In the genomic region with DNA sequence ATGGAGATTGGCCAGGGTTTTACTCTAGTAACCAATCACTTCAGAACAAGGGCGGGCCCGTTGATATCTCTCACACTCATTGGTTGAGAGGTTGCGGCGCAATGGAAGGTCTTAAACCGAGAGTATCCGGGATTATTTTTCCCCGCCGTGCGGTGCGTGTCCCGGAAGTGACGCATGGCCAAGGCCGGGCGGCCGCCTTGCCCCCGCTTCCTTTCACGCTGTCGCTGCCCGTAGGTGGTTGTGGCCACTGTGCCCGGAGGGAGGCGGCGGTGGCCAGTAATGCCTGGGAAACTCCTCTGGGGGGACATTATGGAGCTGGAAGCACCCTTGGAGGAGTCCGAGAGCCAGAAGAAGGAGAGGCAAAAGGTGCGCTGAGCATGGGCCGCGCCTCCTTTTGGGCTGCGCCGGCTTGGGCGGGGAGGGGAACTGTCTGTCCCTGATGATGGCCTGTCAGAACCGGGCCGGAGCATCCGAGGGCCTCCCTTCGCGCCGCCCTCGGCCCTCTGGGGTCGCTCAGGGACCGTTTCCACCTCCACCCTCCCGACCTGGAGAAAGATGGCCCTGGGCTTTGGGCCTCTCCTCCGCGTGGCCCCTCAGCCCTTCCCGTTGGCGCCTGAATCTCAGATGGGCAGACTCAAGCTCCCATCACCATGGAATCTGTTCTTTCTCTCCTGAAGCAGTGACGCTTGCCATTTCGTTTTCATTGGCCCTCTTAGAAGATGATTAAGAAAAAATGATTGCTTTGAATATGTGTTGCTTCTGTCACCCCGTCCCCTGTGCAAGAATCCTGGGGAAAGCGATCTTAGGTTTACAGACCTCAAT, we compare ENCODE assay signal across 1 cellular context.
TF ChIP-seq lines count a peak whose summit lies in the region.

A gene with protein sequence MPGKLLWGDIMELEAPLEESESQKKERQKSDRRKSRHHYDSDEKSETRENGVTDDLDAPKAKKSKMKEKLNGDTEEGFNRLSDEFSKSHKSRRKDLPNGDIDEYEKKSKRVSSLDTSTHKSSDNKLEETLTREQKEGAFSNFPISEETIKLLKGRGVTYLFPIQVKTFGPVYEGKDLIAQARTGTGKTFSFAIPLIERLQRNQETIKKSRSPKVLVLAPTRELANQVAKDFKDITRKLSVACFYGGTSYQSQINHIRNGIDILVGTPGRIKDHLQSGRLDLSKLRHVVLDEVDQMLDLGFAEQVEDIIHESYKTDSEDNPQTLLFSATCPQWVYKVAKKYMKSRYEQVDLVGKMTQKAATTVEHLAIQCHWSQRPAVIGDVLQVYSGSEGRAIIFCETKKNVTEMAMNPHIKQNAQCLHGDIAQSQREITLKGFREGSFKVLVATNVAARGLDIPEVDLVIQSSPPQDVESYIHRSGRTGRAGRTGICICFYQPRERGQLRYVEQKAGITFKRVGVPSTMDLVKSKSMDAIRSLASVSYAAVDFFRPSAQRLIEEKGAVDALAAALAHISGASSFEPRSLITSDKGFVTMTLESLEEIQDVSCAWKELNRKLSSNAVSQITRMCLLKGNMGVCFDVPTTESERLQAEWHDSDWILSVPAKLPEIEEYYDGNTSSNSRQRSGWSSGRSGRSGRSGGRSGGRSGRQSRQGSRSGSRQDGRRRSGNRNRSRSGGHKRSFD (plus strand): TSS at position 210 of the 822 bp plus-strand sequence. CDS start 70 bp downstream, at position 280.

TF ChIP-seq in K562, 482 proteins besides CTCF, POLR2A, EP300 and RAD21 (continued from another document and continues in another):
- peak; percentile 60 for TF ChIP-seq PRDM10 (IDR thresholded peaks at IDR 0.05; ENCODE audit: partially characterized antibody)
- peak in 1 of 2 experiments; percentile 70; a peak in 1 of 4 replicates for TF ChIP-seq NONO (IDR thresholded peaks at IDR 0.05; ENCODE audit: low read depth in 2 of 2, low read length in 1 of 2)
- TF ChIP-seq SRSF9 (IDR thresholded peaks at IDR 0.05; ENCODE audit: borderline replicate concordance, low read depth, low read length): no peak
- TF ChIP-seq PHF8 (IDR thresholded peaks at IDR 0.05; ENCODE audit: borderline replicate concordance, low read length): peak; percentile 95; the same call in 1 of the 2 replicates
- TF ChIP-seq, protein P1, sequence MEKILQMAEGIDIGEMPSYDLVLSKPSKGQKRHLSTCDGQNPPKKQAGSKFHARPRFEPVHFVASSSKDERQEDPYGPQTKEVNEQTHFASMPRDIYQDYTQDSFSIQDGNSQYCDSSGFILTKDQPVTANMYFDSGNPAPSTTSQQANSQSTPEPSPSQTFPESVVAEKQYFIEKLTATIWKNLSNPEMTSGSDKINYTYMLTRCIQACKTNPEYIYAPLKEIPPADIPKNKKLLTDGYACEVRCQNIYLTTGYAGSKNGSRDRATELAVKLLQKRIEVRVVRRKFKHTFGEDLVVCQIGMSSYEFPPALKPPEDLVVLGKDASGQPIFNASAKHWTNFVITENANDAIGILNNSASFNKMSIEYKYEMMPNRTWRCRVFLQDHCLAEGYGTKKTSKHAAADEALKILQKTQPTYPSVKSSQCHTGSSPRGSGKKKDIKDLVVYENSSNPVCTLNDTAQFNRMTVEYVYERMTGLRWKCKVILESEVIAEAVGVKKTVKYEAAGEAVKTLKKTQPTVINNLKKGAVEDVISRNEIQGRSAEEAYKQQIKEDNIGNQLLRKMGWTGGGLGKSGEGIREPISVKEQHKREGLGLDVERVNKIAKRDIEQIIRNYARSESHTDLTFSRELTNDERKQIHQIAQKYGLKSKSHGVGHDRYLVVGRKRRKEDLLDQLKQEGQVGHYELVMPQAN (IDR thresholded peaks at IDR 0.05; ENCODE audit: borderline replicate concordance): peak; percentile 96
- TF ChIP-seq JUND (IDR thresholded peaks at IDR 0.05; ENCODE audit: borderline replicate concordance, low read depth, low read length): peak; percentile 72
- no peak; the same call in 2 of the 3 replicates for TF ChIP-seq JUND (tag; IDR thresholded peaks at IDR 0.05; ENCODE audit: borderline replicate concordance, low read depth, low read length)
- TF ChIP-seq PHF20 (IDR thresholded peaks at IDR 0.05; ENCODE audit: partially characterized antibody): peak; percentile 69
- peak; percentile 82; the same call in 1 of the 2 replicates for TF ChIP-seq TFAP4 (CRISPR knock-in tag; IDR thresholded peaks at IDR 0.05; ENCODE audit: borderline replicate concordance)
- TF ChIP-seq MYNN (IDR thresholded peaks at IDR 0.05): 0 out of 2 replicates have a peak, but pooled peaks have one; percentile 23
- no peak for TF ChIP-seq MYNN (CRISPR knock-in tag; IDR thresholded peaks at IDR 0.05)
- TF ChIP-seq, protein P2, sequence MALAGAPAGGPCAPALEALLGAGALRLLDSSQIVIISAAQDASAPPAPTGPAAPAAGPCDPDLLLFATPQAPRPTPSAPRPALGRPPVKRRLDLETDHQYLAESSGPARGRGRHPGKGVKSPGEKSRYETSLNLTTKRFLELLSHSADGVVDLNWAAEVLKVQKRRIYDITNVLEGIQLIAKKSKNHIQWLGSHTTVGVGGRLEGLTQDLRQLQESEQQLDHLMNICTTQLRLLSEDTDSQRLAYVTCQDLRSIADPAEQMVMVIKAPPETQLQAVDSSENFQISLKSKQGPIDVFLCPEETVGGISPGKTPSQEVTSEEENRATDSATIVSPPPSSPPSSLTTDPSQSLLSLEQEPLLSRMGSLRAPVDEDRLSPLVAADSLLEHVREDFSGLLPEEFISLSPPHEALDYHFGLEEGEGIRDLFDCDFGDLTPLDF (CRISPR knock-in tag; IDR thresholded peaks at IDR 0.05): no peak; the same call in 1 of the 2 replicates
- TF ChIP-seq SREBF1 (IDR thresholded peaks at IDR 0.05; ENCODE audit: borderline replicate concordance, low read depth, low read length): no peak
- TF ChIP-seq, protein P3, sequence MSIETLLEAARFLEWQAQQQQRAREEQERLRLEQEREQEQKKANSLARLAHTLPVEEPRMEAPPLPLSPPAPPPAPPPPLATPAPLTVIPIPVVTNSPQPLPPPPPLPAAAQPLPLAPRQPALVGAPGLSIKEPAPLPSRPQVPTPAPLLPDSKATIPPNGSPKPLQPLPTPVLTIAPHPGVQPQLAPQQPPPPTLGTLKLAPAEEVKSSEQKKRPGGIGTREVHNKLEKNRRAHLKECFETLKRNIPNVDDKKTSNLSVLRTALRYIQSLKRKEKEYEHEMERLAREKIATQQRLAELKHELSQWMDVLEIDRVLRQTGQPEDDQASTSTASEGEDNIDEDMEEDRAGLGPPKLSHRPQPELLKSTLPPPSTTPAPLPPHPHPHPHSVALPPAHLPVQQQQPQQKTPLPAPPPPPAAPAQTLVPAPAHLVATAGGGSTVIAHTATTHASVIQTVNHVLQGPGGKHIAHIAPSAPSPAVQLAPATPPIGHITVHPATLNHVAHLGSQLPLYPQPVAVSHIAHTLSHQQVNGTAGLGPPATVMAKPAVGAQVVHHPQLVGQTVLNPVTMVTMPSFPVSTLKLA (conservative IDR thresholded peaks at IDR 0.05): peak; percentile 94 to 97
- TF ChIP-seq, protein P4, sequence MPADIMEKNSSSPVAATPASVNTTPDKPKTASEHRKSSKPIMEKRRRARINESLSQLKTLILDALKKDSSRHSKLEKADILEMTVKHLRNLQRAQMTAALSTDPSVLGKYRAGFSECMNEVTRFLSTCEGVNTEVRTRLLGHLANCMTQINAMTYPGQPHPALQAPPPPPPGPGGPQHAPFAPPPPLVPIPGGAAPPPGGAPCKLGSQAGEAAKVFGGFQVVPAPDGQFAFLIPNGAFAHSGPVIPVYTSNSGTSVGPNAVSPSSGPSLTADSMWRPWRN (IDR thresholded peaks at IDR 0.05; ENCODE audit: low read depth): peak; percentile 26; the same call in 1 of the 2 replicates
- TF ChIP-seq ZNF41 (CRISPR knock-in tag; conservative IDR thresholded peaks at IDR 0.05): no peak
- TF ChIP-seq, protein P5, sequence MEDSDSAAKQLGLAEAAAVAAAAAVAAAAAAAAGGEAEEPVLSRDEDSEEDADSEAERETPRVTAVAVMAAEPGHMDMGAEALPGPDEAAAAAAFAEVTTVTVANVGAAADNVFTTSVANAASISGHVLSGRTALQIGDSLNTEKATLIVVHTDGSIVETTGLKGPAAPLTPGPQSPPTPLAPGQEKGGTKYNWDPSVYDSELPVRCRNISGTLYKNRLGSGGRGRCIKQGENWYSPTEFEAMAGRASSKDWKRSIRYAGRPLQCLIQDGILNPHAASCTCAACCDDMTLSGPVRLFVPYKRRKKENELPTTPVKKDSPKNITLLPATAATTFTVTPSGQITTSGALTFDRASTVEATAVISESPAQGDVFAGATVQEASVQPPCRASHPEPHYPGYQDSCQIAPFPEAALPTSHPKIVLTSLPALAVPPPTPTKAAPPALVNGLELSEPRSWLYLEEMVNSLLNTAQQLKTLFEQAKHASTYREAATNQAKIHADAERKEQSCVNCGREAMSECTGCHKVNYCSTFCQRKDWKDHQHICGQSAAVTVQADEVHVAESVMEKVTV (CRISPR knock-in tag; IDR thresholded peaks at IDR 0.05): no peak
- peak; percentile 96 for TF ChIP-seq RBBP5 (IDR thresholded peaks at IDR 0.05; ENCODE audit: borderline replicate concordance, insufficient read depth, low read length, poor library complexity, severe bottlenecking)
- peak; percentile 96 for TF ChIP-seq POLR2G (IDR thresholded peaks at IDR 0.05; ENCODE audit: low read depth, low read length)
- TF ChIP-seq SLC30A9 (CRISPR knock-in tag; IDR thresholded peaks at IDR 0.05): no peak
- no peak for TF ChIP-seq ZNF512 (tag; IDR thresholded peaks at IDR 0.05)
- TF ChIP-seq FOXK1 (CRISPR knock-in tag; IDR thresholded peaks at IDR 0.05; ENCODE audit: borderline replicate concordance): peak; percentile 85; the same call in 1 of the 2 replicates
- TF ChIP-seq SMAD4 (CRISPR knock-in tag; conservative IDR thresholded peaks at IDR 0.05): 0 out of 2 replicates have a peak, but pooled peaks have one; percentile 24
- no peak for TF ChIP-seq TCFL5 (CRISPR knock-in tag; conservative IDR thresholded peaks at IDR 0.05)
- TF ChIP-seq ZNF644 (tag; IDR thresholded peaks at IDR 0.05; ENCODE audit: low read depth): no peak
- TF ChIP-seq, protein P6, sequence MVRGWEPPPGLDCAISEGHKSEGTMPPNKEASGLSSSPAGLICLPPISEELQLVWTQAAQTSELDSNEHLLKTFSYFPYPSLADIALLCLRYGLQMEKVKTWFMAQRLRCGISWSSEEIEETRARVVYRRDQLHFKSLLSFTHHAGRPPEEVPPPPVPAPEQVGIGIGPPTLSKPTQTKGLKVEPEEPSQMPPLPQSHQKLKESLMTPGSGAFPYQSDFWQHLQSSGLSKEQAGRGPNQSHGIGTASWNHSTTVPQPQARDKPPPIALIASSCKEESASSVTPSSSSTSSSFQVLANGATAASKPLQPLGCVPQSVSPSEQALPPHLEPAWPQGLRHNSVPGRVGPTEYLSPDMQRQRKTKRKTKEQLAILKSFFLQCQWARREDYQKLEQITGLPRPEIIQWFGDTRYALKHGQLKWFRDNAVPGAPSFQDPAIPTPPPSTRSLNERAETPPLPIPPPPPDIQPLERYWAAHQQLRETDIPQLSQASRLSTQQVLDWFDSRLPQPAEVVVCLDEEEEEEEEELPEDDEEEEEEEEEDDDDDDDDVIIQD (CRISPR knock-in tag; IDR thresholded peaks at IDR 0.05): 0 out of 2 replicates have a peak, but pooled peaks have one; percentile 33
- no peak for TF ChIP-seq ZNF347 (CRISPR knock-in tag; IDR thresholded peaks at IDR 0.05; ENCODE audit: low read depth)
- TF ChIP-seq ZNF76 (CRISPR knock-in tag; IDR thresholded peaks at IDR 0.05; ENCODE audit: borderline replicate concordance): 0 out of 2 replicates have a peak, but pooled peaks have one; percentile 68
- TF ChIP-seq TRIM24 (IDR thresholded peaks at IDR 0.05): no peak
- TF ChIP-seq ZNF717 (CRISPR knock-in tag; IDR thresholded peaks at IDR 0.05): no peak
- TF ChIP-seq TAF1 (IDR thresholded peaks at IDR 0.05; ENCODE audit: control insufficient read depth, extremely low read depth, insufficient read depth, low read length, severe bottlenecking): peak; percentile 88
- no peak for TF ChIP-seq CHD4 (IDR thresholded peaks at IDR 0.05; ENCODE audit: insufficient read depth, insufficient replicate concordance, low read depth, low read length, poor library complexity, severe bottlenecking)
- peak; percentile 94 for TF ChIP-seq SUPT5H (IDR thresholded peaks at IDR 0.05)
- TF ChIP-seq SAFB (IDR thresholded peaks at IDR 0.05; ENCODE audit: borderline replicate concordance, low read depth, low read length): no peak
- no peak for TF ChIP-seq ADNP (tag; IDR thresholded peaks at IDR 0.05)
- peak in 1 of 2 experiments; percentile 87; a peak in 2 of 4 replicates for TF ChIP-seq KDM4B (IDR thresholded peaks at IDR 0.05; ENCODE audit: borderline replicate concordance in 2 of 2, low read depth in 1 of 2)
- peak; percentile 73; the same call in 1 of the 2 replicates for TF ChIP-seq POLR2AphosphoS2 (IDR thresholded peaks at IDR 0.05; ENCODE audit: low read length)
